ENCODE assay signal across 8 cellular contexts in the genomic region with DNA sequence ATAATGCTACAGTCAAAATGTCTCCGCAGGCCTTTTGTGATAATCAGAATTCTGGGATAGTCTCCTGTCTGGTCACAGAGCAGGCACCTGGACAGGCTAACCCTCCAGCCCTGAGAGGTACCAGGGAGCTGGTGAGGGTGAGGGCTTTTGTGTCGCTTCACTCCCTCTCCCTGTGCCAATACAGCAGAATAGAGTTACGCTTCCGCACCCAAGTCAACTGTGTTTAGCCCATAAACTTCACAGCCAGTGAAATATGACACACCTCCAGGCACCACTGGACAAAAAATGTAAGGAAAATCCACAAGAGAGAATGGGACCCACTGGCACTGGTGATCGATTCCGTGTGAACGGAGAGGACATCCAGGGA. TPM values are rescaled to one million over a fixed set of nuclear protein-coding genes. Genes with fewer than 3 reads are reported as not detected.
DNase-seq lines count a peak whose midpoint lies in the region; ATAC-seq and TF ChIP-seq lines count a peak whose summit lies in the region.

No MANE protein-coding gene starts in this region.

- H4K20me1 ChIP-seq in GM23248 (ENCODE audit: insufficient read depth): no peaks in the 10 kb centered on the region

- no peak for ATAC-seq in GM21367 (IDR thresholded peaks at IDR 0.05; ENCODE audit: unreplicated experiment)

- H3K4me1 ChIP-seq in GM23248 (ENCODE audit: insufficient read depth) (peaks cover 23% of the 10 kb centered on the region), SJSA1 (replicated peaks) (peaks cover 5% of the 10 kb centered on the region; the same call in 1 of the 2 replicates)

- TF ChIP-seq CTCF in fibroblast of pulmonary artery (IDR thresholded peaks at IDR 0.05; ENCODE audit: low read length, missing control alignments): no peak
- TF ChIP-seq CTCF in retinal pigment epithelial cell (conservative IDR thresholded peaks at IDR 0.05; ENCODE audit: low read depth, low read length): no peak

- in situ Hi-C loops in GM23248 (cut with MboI): no loop called here

- peaks cover 20% of the 10 kb centered on the region for H3F3A ChIP-seq in GM23248 (ENCODE audit: insufficient read depth)

- DNase-seq in GM23248 (no peak), SJSA1 (ENCODE audit: low read depth in 1 of 2, low spot score in 2 of 2) (peak in 1 of 2 experiments; percentile 1), fibroblast of pulmonary artery (ENCODE audit: low read depth) (no peak), retinal pigment epithelial cell (ENCODE audit: low read depth) (no peak), foreskin melanocyte (no peak), NCI-H2107 treated with DMSO at 0.1 percent for 48 hours (lab: John Stamatoyannopoulos, UW; ENCODE audit: unreplicated experiment) (no peak), GM19238 (ENCODE audit: insufficient read length, low spot score) (no peak)

- 37 to 41% methylated on average over 7 of the region's 7 CpGs for WGBS in GM23248 (ENCODE audit: low coverage in 1 of 2, low lambda C conversion rate in 2 of 2, missing lambda C conversion rate in 2 of 2), 2 experiments

- H3K27ac ChIP-seq in GM23248: peak overlapping the region; percentile 84
- no peak overlapping the region for H3K27ac ChIP-seq in SJSA1

- H3K79me2 ChIP-seq in GM23248 (ENCODE audit: insufficient read depth): peaks cover 81% of the 10 kb centered on the region

- H3K36me3 ChIP-seq in GM23248 (ENCODE audit: low read depth) (no peaks in the 10 kb centered on the region), SJSA1 (peaks cover 8% of the 10 kb centered on the region; the same call in 1 of the 2 replicates)

- H3K9ac ChIP-seq in GM23248: peak overlapping the region; percentile 97

- H3K9me3 ChIP-seq in GM23248 (ENCODE audit: low read depth): no peaks in the 10 kb centered on the region
- H3K9me3 ChIP-seq in SJSA1 (replicated peaks): no peaks in the 10 kb centered on the region

- H3K9me2 ChIP-seq in GM23248 (ENCODE audit: insufficient read depth): no peaks in the 10 kb centered on the region

- peak overlapping the region; percentile 93 for H3K4me2 ChIP-seq in GM23248 (ENCODE audit: unreplicated experiment)

- no peak overlapping the region for H2AFZ ChIP-seq in GM23248

- H3K4me3 ChIP-seq in GM23248 (peak overlapping the region; percentile 96), SJSA1 (peak overlapping the region; percentile 82), fibroblast of pulmonary artery (replicated peaks; ENCODE audit: low read depth, low read length) (peak overlapping the region; percentile 98), retinal pigment epithelial cell (ENCODE audit: low read length) (peak overlapping the region; percentile 96)

- H3K27me3 ChIP-seq in GM23248 (replicated peaks; ENCODE audit: insufficient read depth): no peaks in the 10 kb centered on the region
- H3K27me3 ChIP-seq in SJSA1 (replicated peaks): no peaks in the 10 kb centered on the region

RNA-seq across cellular contexts. Expression of gene GAK, which starts 1.3 kb away (rescaled TPM):
- total RNA-seq in GM23248 (2014; rRNA removed; shearing (Covaris generic)): 86.7 and 88.8 TPM in 2 replicates
- 38.0 and 41.1 TPM in 2 replicates for polyA plus RNA-seq in GM23248 (2016; fragmentation: Nextera tagmentation; extraction: Ambion mirVana)
- total RNA-seq in SJSA1 (2014; rRNA removed; shearing (Covaris generic)): 36.9 and 44.4 TPM in 2 replicates

RNA-seq across cellular contexts. Expression of gene TMEM175, which starts 1.4 kb away (rescaled TPM):
- total RNA-seq in GM23248 (2014; rRNA removed; shearing (Covaris generic)): 36.5 and 38.3 TPM in 2 replicates
- 29.8 and 31.2 TPM in 2 replicates for polyA plus RNA-seq in GM23248 (2016; fragmentation: Nextera tagmentation; extraction: Ambion mirVana)
- total RNA-seq in SJSA1 (2014; rRNA removed; shearing (Covaris generic)): 8.8 and 13.1 TPM in 2 replicates

RNA-seq across cellular contexts. Expression of gene DGKQ, which starts 42.6 kb away (rescaled TPM):
- 16.8 and 18.2 TPM in 2 replicates for total RNA-seq in GM23248 (2014; rRNA removed; shearing (Covaris generic))
- 1.4 and 1.9 TPM in 2 replicates for polyA plus RNA-seq in GM23248 (2016; fragmentation: Nextera tagmentation; extraction: Ambion mirVana)
- 2.4 and 4.2 TPM in 2 replicates for total RNA-seq in SJSA1 (2014; rRNA removed; shearing (Covaris generic))

RNA-seq across cellular contexts. Expression of gene IDUA, which starts 56.0 kb away (rescaled TPM):
- total RNA-seq in GM23248 (2014; rRNA removed; shearing (Covaris generic)): 26.3 and 30.7 TPM in 2 replicates
- polyA plus RNA-seq in GM23248 (2016; fragmentation: Nextera tagmentation; extraction: Ambion mirVana): 26.4 and 28.8 TPM in 2 replicates
- 1.4 and 2.4 TPM in 2 replicates for total RNA-seq in SJSA1 (2014; rRNA removed; shearing (Covaris generic))
